In genomic region chr7:35985126-35985754, GRCh38 we compare ENCODE assay signal across 8 cellular contexts.
DNase-seq lines count a peak whose midpoint lies in the region; ATAC-seq and TF ChIP-seq lines count a peak whose summit lies in the region.

No MANE protein-coding gene starts in this region.

- DNase-seq in 8988T: peak; percentile 27
- peak; percentile 57 for DNase-seq in NCI-H2196 (lab: John Stamatoyannopoulos, UW; ENCODE audit: unreplicated experiment)
- DNase-seq in activated CD4-positive, CD25-positive, alpha-beta regulatory T cell (lab: John Stamatoyannopoulos, UW): peak; percentile 33 to 59 (median 52)
- DNase-seq in cardiac fibroblast (ENCODE audit: low read depth in 2 of 2): peak; percentile 80 to 84
- DNase-seq in kidney epithelial cell (ENCODE audit: low read depth): no peak
- peak; percentile 71 for DNase-seq in stimulated activated CD4-positive, alpha-beta T cell treated with anti-CD3 and anti-CD28 coated beads, Interleukin-2, amount 100 ng/mL, for 4 hours (ENCODE audit: low read depth)

- no peaks in the 10 kb centered on the region for H3K36me3 ChIP-seq in kidney epithelial cell (ENCODE audit: control insufficient read depth, insufficient read depth, low read length)

- H3K4me3 ChIP-seq in cardiac fibroblast (replicated peaks in 1 of 2; ENCODE audit: low read depth in 2 of 2, low read length in 2 of 2) (no peak overlapping the region), kidney epithelial cell (ENCODE audit: low read depth, low read length) (no peak overlapping the region)

- TF ChIP-seq CTCF in cardiac fibroblast (IDR thresholded peaks at IDR 0.05; ENCODE audit: low read depth, low read length) (peak; percentile 91), kidney epithelial cell (IDR thresholded peaks at IDR 0.05; ENCODE audit: insufficient read depth, low read length, poor library complexity, severe bottlenecking) (peak; percentile 96)

- H3K27me3 ChIP-seq in kidney epithelial cell (ENCODE audit: control insufficient read depth, insufficient read depth, low read length): no peaks in the 10 kb centered on the region

- peak; percentile 73 for ATAC-seq in GM18499 (IDR thresholded peaks at IDR 0.05; ENCODE audit: insufficient read depth, unreplicated experiment)
- peak; percentile 83 for ATAC-seq in HG03039 (IDR thresholded peaks at IDR 0.05; ENCODE audit: unreplicated experiment)
